ENCODE assay signal across 21 cellular contexts in the genomic region with DNA sequence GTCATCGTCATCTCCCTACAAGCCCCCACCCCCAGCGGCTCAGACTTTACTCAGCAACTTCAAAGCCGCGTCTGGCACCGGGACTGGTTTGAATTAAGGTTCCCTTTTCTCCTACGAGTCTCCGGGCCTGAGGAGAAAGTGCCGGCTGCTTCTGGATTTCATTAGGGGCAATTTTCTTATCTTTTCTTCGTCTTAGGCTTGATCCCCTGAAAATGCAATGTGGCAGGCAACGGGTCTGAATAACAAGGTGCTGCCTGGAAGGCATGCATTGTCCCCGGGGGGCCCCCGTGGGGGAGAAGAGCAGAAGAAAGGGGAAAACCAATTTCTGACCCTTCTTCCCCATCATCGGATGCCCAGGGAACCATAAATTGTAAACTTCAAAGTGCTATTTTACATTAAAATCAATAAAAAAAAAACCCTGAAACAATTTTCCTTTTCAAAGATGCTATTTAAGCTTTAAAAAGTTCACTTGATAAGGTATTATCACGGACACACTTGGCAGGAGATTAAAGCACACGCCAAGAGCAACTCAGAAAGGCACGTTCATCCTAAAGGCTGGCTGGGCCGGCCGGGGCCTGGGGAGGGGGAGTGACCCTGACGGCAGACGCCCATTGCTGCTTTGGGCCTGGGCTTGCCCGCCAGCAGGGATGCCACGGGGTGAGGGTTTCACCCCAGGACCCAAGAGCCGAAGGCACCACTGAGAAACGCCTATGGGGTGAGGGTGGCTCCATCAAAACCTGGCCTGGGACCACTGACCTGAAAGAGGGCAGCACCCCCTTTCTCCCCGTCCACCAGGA.
A peak's percentile ranks its signal among the peaks of the same experiment; 100 is the strongest.
DNase-seq lines count a peak whose midpoint lies in the region; ATAC-seq and TF ChIP-seq lines count a peak whose summit lies in the region.
"Had no signal": no experiment of that assay in that cellular context is flagged by ENCODE, and none has a peak within 500 bp of the region (broad histone marks: within the 10 kb centered on the region; RNA-seq: fewer than 3 reads in every experiment).

No MANE protein-coding gene starts in this region.

- H3F3A ChIP-seq in SK-N-SH (replicated peaks; ENCODE audit: insufficient read depth), result no peaks in the 10 kb centered on the region

- H3K27ac Mint-ChIP-seq in central memory CD8-positive, alpha-beta T cell (ENCODE audit: low read depth), result peak overlapping the region; percentile 53
- H3K27ac Mint-ChIP-seq: CD4-positive, alpha-beta T cell; CD8-positive, alpha-beta T cell had no signal

- no peaks in the 10 kb centered on the region for H3K27me3 Mint-ChIP-seq in central memory CD8-positive, alpha-beta T cell
- H3K27me3 Mint-ChIP-seq: CD4-positive, alpha-beta T cell had no signal

- peaks cover 6% of the 10 kb centered on the region for H3K36me3 ChIP-seq in BE2C
- H3K36me3 ChIP-seq in H7 (replicated peaks; ENCODE audit: control insufficient read depth, insufficient read depth, low read length), result no peaks in the 10 kb centered on the region; the same call in 1 of the 2 replicates
- H3K36me3 ChIP-seq in SK-N-SH (replicated peaks in 1 of 2; ENCODE audit: control insufficient read depth in 1 of 2, insufficient read depth in 2 of 2, low read length in 1 of 2), result peaks cover 0 to 7% of the 10 kb centered on the region in 2 experiments
- H3K36me3 ChIP-seq in Karpas-422 (ENCODE audit: insufficient read depth, low read length), result no peaks in the 10 kb centered on the region

- H3K9ac ChIP-seq in SK-N-SH (no peak overlapping the region), Karpas-422 (ENCODE audit: low read length) (no peak overlapping the region)
- H3K9ac ChIP-seq: BLaER1 treated with 17β-estradiol and CSF1 and Interleukin-3, amounts not matched to agents 10 nM and 100 nM had no signal

- H3K4me1 Mint-ChIP-seq in central memory CD8-positive, alpha-beta T cell, result no peaks in the 10 kb centered on the region

- H3K27me3 ChIP-seq in BE2C (no peaks in the 10 kb centered on the region), H7 (ENCODE audit: control insufficient read depth, insufficient read depth, low read length) (no peaks in the 10 kb centered on the region), SK-N-SH (ENCODE audit: insufficient read depth) (no peaks in the 10 kb centered on the region), Karpas-422 (ENCODE audit: low read length) (no peaks in the 10 kb centered on the region)
- H3K27me3 ChIP-seq: BLaER1 treated with 17β-estradiol and CSF1 and Interleukin-3, amounts not matched to agents 10 nM and 100 nM had no signal

- no peak for TF ChIP-seq CTCF in BE2C (IDR thresholded peaks at IDR 0.05; ENCODE audit: low read depth, low read length)
- no peak for TF ChIP-seq CTCF in SK-N-SH (IDR thresholded peaks at IDR 0.05)

- H3K9me3 ChIP-seq in BE2C (no peaks in the 10 kb centered on the region), SK-N-SH (no peaks in the 10 kb centered on the region), Karpas-422 (ENCODE audit: low read length) (no peaks in the 10 kb centered on the region)
- H3K9me3 ChIP-seq: BLaER1 treated with 17β-estradiol and CSF1 and Interleukin-3, amounts not matched to agents 10 nM and 100 nM had no signal

- H3K4me1 ChIP-seq in BE2C (no peaks in the 10 kb centered on the region), SK-N-SH (ENCODE audit: control insufficient read depth in 1 of 2, insufficient read depth in 2 of 2, low read depth in 1 of 2, low read length in 1 of 2) (peaks cover 0 to 65% of the 10 kb centered on the region in 2 experiments; a peak in 2 of 4 replicates), Karpas-422 (ENCODE audit: low read length) (no peaks in the 10 kb centered on the region)

- H3K4me3 ChIP-seq in BE2C (ENCODE audit: low read depth, low read length) (no peak overlapping the region), H7 (ENCODE audit: insufficient read depth, low read depth, low read length) (no peak overlapping the region), SK-N-SH (ENCODE audit: low read depth in 2 of 2, low read length in 1 of 2) (no peak overlapping the region), Karpas-422 (ENCODE audit: low read length) (no peak overlapping the region)
- H3K4me3 ChIP-seq: BLaER1 treated with 17β-estradiol and CSF1 and Interleukin-3, amounts not matched to agents 10 nM and 100 nM; GM12878 had no signal

- H2AFZ ChIP-seq in SK-N-SH (ENCODE audit: low read depth) (no peak overlapping the region), Karpas-422 (ENCODE audit: low read length) (no peak overlapping the region)

- CTCF ChIA-PET in SK-N-SH (lab: Yijun Ruan, JAX), result interaction anchor here (1.3 to 3.5 kb wide), 3 partner anchors 13 to 28 kb away, joined by 3 to 19 read pairs (median 6); no protein-coding TSS in a partner anchor

- POLR2A ChIA-PET in SK-N-SH (lab: Yijun Ruan, JAX), result no interaction called here

- 63% methylated on average over 18 of the region's 25 CpGs for WGBS in SK-N-SH (ENCODE audit: low lambda C conversion rate)

- no peak for TF ChIP-seq RAD21 in SK-N-SH (IDR thresholded peaks at IDR 0.05; ENCODE audit: low read length)

- TF ChIP-seq EP300 in SK-N-SH (IDR thresholded peaks at IDR 0.05; ENCODE audit: borderline replicate concordance in 1 of 2, low read depth in 1 of 2, low read length in 1 of 2), result peak in 1 of 2 experiments; percentile 61; a peak in 1 of 4 replicates

- H3K9me2 ChIP-seq in SK-N-SH (no peaks in the 10 kb centered on the region), Karpas-422 (replicated peaks; ENCODE audit: insufficient read depth, low read length) (no peaks in the 10 kb centered on the region)

- H3K27ac ChIP-seq in SK-N-SH (ENCODE audit: low read depth in 2 of 2, low read length in 1 of 2), result peak overlapping the region in 1 of 2 experiments; percentile 72; a peak in 2 of 4 replicates
- H3K27ac ChIP-seq in Karpas-422 (ENCODE audit: low read length), result no peak overlapping the region
- H3K27ac ChIP-seq: BLaER1 treated with 17β-estradiol and CSF1 and Interleukin-3, amounts not matched to agents 10 nM and 100 nM; C4-2B had no signal

- no peak for ATAC-seq in central memory CD8-positive, alpha-beta T cell (replicated peaks; ENCODE audit: extremely low read depth, poor library complexity, severe bottlenecking)
- ATAC-seq: CD8-positive, alpha-beta T cell; GM12878 had no signal

- DNase-seq in BE2C (peak; percentile 43), H7 (peak; percentile 62), SK-N-SH (peak; percentile 73), cortex of kidney (lab: John Stamatoyannopoulos, UW) (no peak), NCI-H1436 (lab: John Stamatoyannopoulos, UW) (no peak), Karpas-422 (no peak), COR-L47 (lab: John Stamatoyannopoulos, UW) (no peak)
- no peak for DNase-seq in central memory CD8-positive, alpha-beta T cell (ENCODE audit: low spot score in 2 of 2)
- DNase-seq: 8988T; ACHN; CD4-positive, alpha-beta T cell; CD8-positive, alpha-beta T cell; DMS153; DMS53; DMS79; DND-41; EL; GDM1 had no signal

- H3K4me3 Mint-ChIP-seq in central memory CD8-positive, alpha-beta T cell, result no peak overlapping the region
- H3K4me3 Mint-ChIP-seq: CD4-positive, alpha-beta T cell; CD8-positive, alpha-beta T cell had no signal

- no peaks in the 10 kb centered on the region for H3K9me3 Mint-ChIP-seq in central memory CD8-positive, alpha-beta T cell
- H3K9me3 Mint-ChIP-seq: CD4-positive, alpha-beta T cell; CD8-positive, alpha-beta T cell had no signal

- H3K4me2 ChIP-seq in SK-N-SH (no peak overlapping the region), Karpas-422 (ENCODE audit: low read depth, low read length, poor library complexity, severe bottlenecking) (no peak overlapping the region)
- H3K4me2 ChIP-seq: BLaER1 treated with 17β-estradiol and CSF1 and Interleukin-3, amounts not matched to agents 10 nM and 100 nM had no signal

- peaks cover 21% of the 10 kb centered on the region for H3K36me3 Mint-ChIP-seq in central memory CD8-positive, alpha-beta T cell (ENCODE audit: insufficient read depth)

- H4K20me1 ChIP-seq in SK-N-SH (ENCODE audit: insufficient read depth) (no peaks in the 10 kb centered on the region), Karpas-422 (ENCODE audit: insufficient read depth, low read depth, low read length) (no peaks in the 10 kb centered on the region)

- no peaks in the 10 kb centered on the region for H3K79me2 ChIP-seq in SK-N-SH (ENCODE audit: insufficient read depth)
- no peaks in the 10 kb centered on the region for H3K79me2 ChIP-seq in Karpas-422 (ENCODE audit: low read length)

TF ChIP-seq in SK-N-SH, 30 proteins besides CTCF, POLR2A, EP300 and RAD21:
- TF ChIP-seq POLR2AphosphoS5 (IDR thresholded peaks at IDR 0.05; ENCODE audit: low read depth, low read length), result no peak
- TF ChIP-seq CHD2 (IDR thresholded peaks at IDR 0.05; ENCODE audit: low read length, partially characterized antibody), result peak; percentile 10
- TF ChIP-seq RCOR1 (IDR thresholded peaks at IDR 0.05; ENCODE audit: low read length), result peak; percentile 23; the same call in 1 of the 2 replicates
- TF ChIP-seq, protein P1, sequence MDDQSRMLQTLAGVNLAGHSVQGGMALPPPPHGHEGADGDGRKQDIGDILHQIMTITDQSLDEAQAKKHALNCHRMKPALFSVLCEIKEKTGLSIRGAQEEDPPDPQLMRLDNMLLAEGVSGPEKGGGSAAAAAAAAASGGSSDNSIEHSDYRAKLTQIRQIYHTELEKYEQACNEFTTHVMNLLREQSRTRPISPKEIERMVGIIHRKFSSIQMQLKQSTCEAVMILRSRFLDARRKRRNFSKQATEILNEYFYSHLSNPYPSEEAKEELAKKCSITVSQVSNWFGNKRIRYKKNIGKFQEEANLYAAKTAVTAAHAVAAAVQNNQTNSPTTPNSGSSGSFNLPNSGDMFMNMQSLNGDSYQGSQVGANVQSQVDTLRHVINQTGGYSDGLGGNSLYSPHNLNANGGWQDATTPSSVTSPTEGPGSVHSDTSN (IDR thresholded peaks at IDR 0.05), result no peak
- TF ChIP-seq GATA2 (CRISPR knock-in tag; IDR thresholded peaks at IDR 0.05), result peak; percentile 66

Comparison
In these comparisons a context has a peak if more than half of its experiments do, and no peak if none do; other contexts are left out.
1. DNase-seq: peak in BE2C (single experiment), H7 (single experiment) and SK-N-SH (single experiment); none in central memory CD8-positive, alpha-beta T cell (0 of 2), cortex of kidney (single experiment), NCI-H1436 (single experiment), Karpas-422 (single experiment) and COR-L47 (single experiment).